In the genomic region with DNA sequence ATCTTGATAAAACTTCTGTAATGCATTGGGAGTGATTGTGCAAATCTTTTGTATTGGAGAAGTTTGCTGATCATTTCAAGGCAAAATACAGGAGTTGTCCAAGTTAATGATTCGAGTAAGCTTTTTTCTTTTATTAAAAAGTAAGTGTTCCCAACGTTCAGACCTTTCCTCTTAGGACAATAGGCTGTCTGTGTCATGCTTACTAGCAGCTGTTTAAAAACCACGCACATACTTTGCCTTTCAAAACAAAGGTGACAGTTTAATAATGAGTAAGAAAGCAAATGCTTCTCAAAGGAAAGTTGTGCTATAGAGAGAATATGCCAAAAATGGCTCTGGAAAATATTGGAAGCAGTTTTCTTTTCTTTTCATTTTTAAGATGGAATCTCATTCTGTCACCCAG, we compare ENCODE assay signal across 20 cellular contexts.
"Had no signal": no experiment of that assay in that cellular context is flagged by ENCODE, and none has a peak within 500 bp of the region (broad histone marks: within the 10 kb centered on the region; RNA-seq: fewer than 3 reads in every experiment).

No MANE protein-coding gene starts in this region.

- H3K27ac ChIP-seq: RWPE1 had no signal

- ATAC-seq: HepG2, Panc1 had no signal

- DNase-seq: IMR-90, Karpas-422, KG1, MM.1S, NCI-H1092 treated with DMSO at 0.1 percent for 48 hours, NCI-H1417, NCI-H1436 treated with DMSO at 0.1 percent for 48 hours, NCI-H1694, NCI-H187 treated with DMSO at 0.1 percent for 48 hours, NCI-H2029 treated with DMSO at 0.1 percent for 48 hours, NCI-H2171 treated with DMSO at 0.1 percent for 48 hours, NCI-H345, NCI-H446 treated with DMSO at 0.1 percent for 48 hours, NCI-H510A treated with DMSO at 0.1 percent for 48 hours, NCI-H69, NCI-H774, SHP77 had no signal
